Comparison of ENCODE assay signal across 2 cellular contexts in the genomic region with DNA sequence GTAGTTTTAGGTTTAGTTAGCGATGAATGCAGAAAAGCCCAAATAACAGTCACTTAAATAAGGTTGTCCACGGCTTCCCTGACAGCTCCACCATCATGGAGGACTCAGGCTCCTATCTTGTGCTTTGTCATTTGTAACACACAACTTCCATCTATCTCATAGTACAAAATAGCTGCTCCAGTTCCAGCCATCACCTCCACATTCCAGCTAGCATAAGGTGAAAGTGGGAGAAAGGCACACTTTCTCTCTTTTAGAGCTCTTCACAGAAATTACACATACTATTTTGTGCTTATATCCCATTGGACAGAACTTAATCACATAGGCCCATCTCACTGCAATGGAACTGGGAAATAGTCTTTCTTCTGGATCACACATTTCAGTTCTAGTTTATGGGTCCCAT.
TF ChIP-seq lines count a peak whose summit lies in the region.

No MANE protein-coding gene starts in this region.

TF ChIP-seq in HEK293, 187 proteins besides CTCF, POLR2A, EP300 and RAD21:
- TF ChIP-seq ZFP41 (tag by site-specific recombination; IDR thresholded peaks at IDR 0.05; ENCODE audit: borderline replicate concordance) (no peak), PRDM1 (tag by site-specific recombination; IDR thresholded peaks at IDR 0.05) (peak; percentile 59), SETDB1 (IDR thresholded peaks at IDR 0.05; ENCODE audit: insufficient read length, low read length) (peak; percentile 23)

TF ChIP-seq in H1, 55 proteins besides CTCF, POLR2A, EP300 and RAD21:
- TF ChIP-seq CHD2 (IDR thresholded peaks at IDR 0.05; ENCODE audit: low read length) (no peak), KDM1A (IDR thresholded peaks at IDR 0.05; ENCODE audit: borderline replicate concordance, low read length) (peak; percentile 41; the same call in 1 of the 2 replicates), RFX5 (IDR thresholded peaks at IDR 0.05; ENCODE audit: borderline replicate concordance, low read depth, low read length) (no peak), SIX5 (IDR thresholded peaks at IDR 0.05; ENCODE audit: low read depth, low read length) (no peak), CREB1 (IDR thresholded peaks at IDR 0.05) (no peak)
- TF ChIP-seq, protein P1, sequence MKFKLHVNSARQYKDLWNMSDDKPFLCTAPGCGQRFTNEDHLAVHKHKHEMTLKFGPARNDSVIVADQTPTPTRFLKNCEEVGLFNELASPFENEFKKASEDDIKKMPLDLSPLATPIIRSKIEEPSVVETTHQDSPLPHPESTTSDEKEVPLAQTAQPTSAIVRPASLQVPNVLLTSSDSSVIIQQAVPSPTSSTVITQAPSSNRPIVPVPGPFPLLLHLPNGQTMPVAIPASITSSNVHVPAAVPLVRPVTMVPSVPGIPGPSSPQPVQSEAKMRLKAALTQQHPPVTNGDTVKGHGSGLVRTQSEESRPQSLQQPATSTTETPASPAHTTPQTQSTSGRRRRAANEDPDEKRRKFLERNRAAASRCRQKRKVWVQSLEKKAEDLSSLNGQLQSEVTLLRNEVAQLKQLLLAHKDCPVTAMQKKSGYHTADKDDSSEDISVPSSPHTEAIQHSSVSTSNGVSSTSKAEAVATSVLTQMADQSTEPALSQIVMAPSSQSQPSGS (IDR thresholded peaks at IDR 0.05; ENCODE audit: low read length): no peak
